ENCODE assay signal across 1 cellular context in the genomic region with DNA sequence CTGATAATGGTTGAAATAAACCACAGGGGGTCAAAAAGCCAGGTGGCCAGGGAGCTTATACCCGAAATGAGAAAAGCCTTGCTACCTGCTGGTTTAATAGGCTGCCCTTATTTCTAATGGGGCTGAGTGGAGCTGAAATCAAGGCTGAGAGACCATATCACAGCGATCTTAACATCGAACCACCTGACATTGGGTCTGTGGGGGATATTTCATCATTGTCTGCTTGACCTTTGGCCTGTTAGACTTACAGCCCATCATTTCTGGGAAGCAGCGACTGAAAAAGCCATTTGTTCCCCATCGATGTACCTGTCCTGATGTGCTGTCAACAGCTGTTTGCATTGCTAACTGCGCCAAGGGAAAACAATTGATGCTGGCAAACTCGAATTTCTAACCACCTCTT.
TF ChIP-seq lines count a peak whose summit lies in the region.

No MANE protein-coding gene starts in this region.

TF ChIP-seq in GM23338, 12 proteins besides CTCF, POLR2A, EP300 and RAD21 (continued from another document):
- TF ChIP-seq, protein P1, sequence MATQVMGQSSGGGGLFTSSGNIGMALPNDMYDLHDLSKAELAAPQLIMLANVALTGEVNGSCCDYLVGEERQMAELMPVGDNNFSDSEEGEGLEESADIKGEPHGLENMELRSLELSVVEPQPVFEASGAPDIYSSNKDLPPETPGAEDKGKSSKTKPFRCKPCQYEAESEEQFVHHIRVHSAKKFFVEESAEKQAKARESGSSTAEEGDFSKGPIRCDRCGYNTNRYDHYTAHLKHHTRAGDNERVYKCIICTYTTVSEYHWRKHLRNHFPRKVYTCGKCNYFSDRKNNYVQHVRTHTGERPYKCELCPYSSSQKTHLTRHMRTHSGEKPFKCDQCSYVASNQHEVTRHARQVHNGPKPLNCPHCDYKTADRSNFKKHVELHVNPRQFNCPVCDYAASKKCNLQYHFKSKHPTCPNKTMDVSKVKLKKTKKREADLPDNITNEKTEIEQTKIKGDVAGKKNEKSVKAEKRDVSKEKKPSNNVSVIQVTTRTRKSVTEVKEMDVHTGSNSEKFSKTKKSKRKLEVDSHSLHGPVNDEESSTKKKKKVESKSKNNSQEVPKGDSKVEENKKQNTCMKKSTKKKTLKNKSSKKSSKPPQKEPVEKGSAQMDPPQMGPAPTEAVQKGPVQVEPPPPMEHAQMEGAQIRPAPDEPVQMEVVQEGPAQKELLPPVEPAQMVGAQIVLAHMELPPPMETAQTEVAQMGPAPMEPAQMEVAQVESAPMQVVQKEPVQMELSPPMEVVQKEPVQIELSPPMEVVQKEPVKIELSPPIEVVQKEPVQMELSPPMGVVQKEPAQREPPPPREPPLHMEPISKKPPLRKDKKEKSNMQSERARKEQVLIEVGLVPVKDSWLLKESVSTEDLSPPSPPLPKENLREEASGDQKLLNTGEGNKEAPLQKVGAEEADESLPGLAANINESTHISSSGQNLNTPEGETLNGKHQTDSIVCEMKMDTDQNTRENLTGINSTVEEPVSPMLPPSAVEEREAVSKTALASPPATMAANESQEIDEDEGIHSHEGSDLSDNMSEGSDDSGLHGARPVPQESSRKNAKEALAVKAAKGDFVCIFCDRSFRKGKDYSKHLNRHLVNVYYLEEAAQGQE (IDR thresholded peaks at IDR 0.05; ENCODE audit: unreplicated experiment), result no peak
- TF ChIP-seq, protein P2, sequence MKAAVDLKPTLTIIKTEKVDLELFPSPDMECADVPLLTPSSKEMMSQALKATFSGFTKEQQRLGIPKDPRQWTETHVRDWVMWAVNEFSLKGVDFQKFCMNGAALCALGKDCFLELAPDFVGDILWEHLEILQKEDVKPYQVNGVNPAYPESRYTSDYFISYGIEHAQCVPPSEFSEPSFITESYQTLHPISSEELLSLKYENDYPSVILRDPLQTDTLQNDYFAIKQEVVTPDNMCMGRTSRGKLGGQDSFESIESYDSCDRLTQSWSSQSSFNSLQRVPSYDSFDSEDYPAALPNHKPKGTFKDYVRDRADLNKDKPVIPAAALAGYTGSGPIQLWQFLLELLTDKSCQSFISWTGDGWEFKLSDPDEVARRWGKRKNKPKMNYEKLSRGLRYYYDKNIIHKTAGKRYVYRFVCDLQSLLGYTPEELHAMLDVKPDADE (IDR thresholded peaks at IDR 0.05), result no peak
- TF ChIP-seq EZH2phosphoT487 (IDR thresholded peaks at IDR 0.05; ENCODE audit: unreplicated experiment) (no peak), CREB1 (CRISPR knock-in tag; IDR thresholded peaks at IDR 0.05; ENCODE audit: low read depth) (no peak), STAT1 (IDR thresholded peaks at IDR 0.05; ENCODE audit: unreplicated experiment) (no peak), POLR2AphosphoS5 (IDR thresholded peaks at IDR 0.05; ENCODE audit: low read depth) (no peak), JUNB (IDR thresholded peaks at IDR 0.05; ENCODE audit: unreplicated experiment) (no peak), NANOG (IDR thresholded peaks at IDR 0.05; ENCODE audit: borderline replicate concordance) (no peak; the same call in 1 of the 2 replicates), ZNF114 (CRISPR knock-in tag; IDR thresholded peaks at IDR 0.05) (no peak), ZNF331 (CRISPR knock-in tag; IDR thresholded peaks at IDR 0.05; ENCODE audit: low read depth) (no peak), EZH2 (IDR thresholded peaks at IDR 0.05; ENCODE audit: low read depth, unreplicated experiment) (no peak)
